11 cellular contexts compared by ENCODE assay signal in genomic region chr2:159609933-159610523, GRCh38. TPM values are rescaled to one million over a fixed set of nuclear protein-coding genes. Genes with fewer than 3 reads are reported as not detected.
DNase-seq lines count a peak whose midpoint lies in the region; ATAC-seq, FAIRE-seq and TF ChIP-seq lines count a peak whose summit lies in the region.
"Had no signal": no experiment of that assay in that cellular context is flagged by ENCODE, and none has a peak within 500 bp of the region (broad histone marks: within the 10 kb centered on the region; RNA-seq: fewer than 3 reads in every experiment).

No MANE protein-coding gene starts in this region.

- H3K4me2 ChIP-seq in K562 (ENCODE audit: insufficient read depth, low read length), result no peak overlapping the region

- CTCF ChIA-PET in A673 (lab: Charles Lee) (no interaction called here), K562 (lab: Yijun Ruan, JAX; ENCODE audit: low intra/inter-chr PET ratio) (no interaction called here)

- BruUV-seq in A673 (replicated peaks; lab: Mats Ljungman, UMichigan) (no TSS peak), K562 (replicated peaks; lab: Mats Ljungman, UMichigan) (no TSS peak)

- H2AFZ ChIP-seq in K562 (ENCODE audit: low read depth, low read length), result no peak overlapping the region

- intact Hi-C loops in A673 (cut with micrococcal nuclease; ENCODE audit: unreplicated experiment) (loop anchor here (10.0 kb wide), 1 partner anchor 325 kb away; the partner anchor contains the start of gene WDSUB1), K562 (cut with micrococcal nuclease) (loop anchor here (5.0 kb wide), 1 partner anchor 113 kb away; no protein-coding TSS in a partner anchor)

- POLR2A ChIA-PET in A673 (lab: Charles Lee; ENCODE audit: low non-redundant PET) (interaction anchor here (0.6 kb wide), 1 partner anchor 10 kb away, joined by 4 read pairs; no protein-coding TSS in a partner anchor), K562 (lab: Yijun Ruan, JAX) (interaction anchor here (0.6 to 3.7 kb wide), 8 partner anchors 9 to 387 kb away, joined by 3 to 13 read pairs (median 4); partner anchors contain the start of gene MARCHF7)

- peak overlapping the region; percentile 12 for H3K4me3 ChIP-seq in A673 (ENCODE audit: low read depth, low read length, poor library complexity, severe bottlenecking)
- no peak overlapping the region for H3K4me3 ChIP-seq in K562

- H3K27me3 ChIP-seq in A673 (replicated peaks; ENCODE audit: insufficient read depth, low read depth, low read length, poor library complexity) (no peaks in the 10 kb centered on the region), K562 (ENCODE audit: control insufficient read depth in 2 of 2, insufficient read depth in 2 of 2, low read length in 2 of 2) (no peaks in the 10 kb centered on the region)

- H3K9me3 ChIP-seq in A673 (ENCODE audit: low read depth, low read length, poor library complexity, severe bottlenecking) (no peaks in the 10 kb centered on the region), K562 (replicated peaks; ENCODE audit: control insufficient read depth, insufficient read depth, low read depth, low read length) (no peaks in the 10 kb centered on the region)

- 78% methylated on average over 4 of the region's 4 CpGs for WGBS in K562 (ENCODE audit: insufficient coverage, low coverage, missing lambda C conversion rate)

- peak; percentile 36 for FAIRE-seq in H54 (lab: Jason Lieb, UNC)
- no peak for FAIRE-seq in K562 (lab: Jason Lieb, UNC)

- no peak for TF ChIP-seq EP300 in K562 (IDR thresholded peaks at IDR 0.05; ENCODE audit: low read length)

- no peak overlapping the region for H3K9ac ChIP-seq in K562 (ENCODE audit: insufficient read depth in 1 of 2, low read depth in 2 of 2, low read length in 2 of 2)

- ATAC-seq in K562 (no peak), GM18520 (IDR thresholded peaks at IDR 0.05; ENCODE audit: unreplicated experiment) (no peak)
- ATAC-seq: activated CD8-positive, alpha-beta T cell treated with anti-CD3 and anti-CD28 coated beads, Interleukin-2, amount 10 ng/mL, durations not matched to agents 7 days and 5 days had no signal

- TF ChIP-seq POLR2A in H54 (IDR thresholded peaks at IDR 0.05; ENCODE audit: low read depth, low read length) (no peak), K562 (conservative IDR thresholded peaks at IDR 0.05) (no peak)

- in situ Hi-C loops in K562 (cut with MboI), result no loop called here

- H3K79me2 ChIP-seq in K562 (ENCODE audit: control insufficient read depth, insufficient read depth, low read length), result peaks cover 65% of the 10 kb centered on the region

- peak; percentile 67 for DNase-seq in A673 (ENCODE audit: low spot score)
- no peak for DNase-seq in H54 (ENCODE audit: insufficient read length, low spot score)
- DNase-seq in K562 (ENCODE audit: extremely low read depth in 1 of 4, low spot score in 3 of 4), result no peak
- peak; percentile 23 for DNase-seq in myocyte (ENCODE audit: low read depth)
- no peak for DNase-seq in SIG-M5 (lab: John Stamatoyannopoulos, UW)
- no peak for DNase-seq in activated CD4-positive, alpha-beta T cell treated with anti-CD3 and anti-CD28 coated beads, Interleukin-2, amount 50 U/mL, for 48 hours
- DNase-seq in NCI-H2029 (lab: John Stamatoyannopoulos, UW), result no peak
- DNase-seq: activated CD8-positive, alpha-beta T cell treated with anti-CD3 and anti-CD28 coated beads, Interleukin-2, amount 10 ng/mL, durations not matched to agents 7 days and 5 days; activated effector memory CD4-positive, alpha-beta T cell treated with Interleukin-2 at 50 U/mL for 16 hours; MV-4-11 had no signal

- peaks cover 52% of the 10 kb centered on the region for H3K4me1 ChIP-seq in A673 (ENCODE audit: insufficient read depth, low read length, poor library complexity, severe bottlenecking)
- peaks cover 0 to 14% of the 10 kb centered on the region in 2 experiments; a peak in 3 of 5 replicates for H3K4me1 ChIP-seq in K562 (replicated peaks in 1 of 2; ENCODE audit: control insufficient read depth in 2 of 2, insufficient read depth in 2 of 2, low read length in 2 of 2)

- TF ChIP-seq RAD21 in K562 (CRISPR knock-in tag; conservative IDR thresholded peaks at IDR 0.05 in 1 of 2, IDR thresholded peaks at IDR 0.05 in 1 of 2), result no peak

- no peaks in the 10 kb centered on the region for H3K9me1 ChIP-seq in K562 (ENCODE audit: control insufficient read depth, insufficient read depth, low read length)

- no peaks in the 10 kb centered on the region for H3K36me3 ChIP-seq in A673 (ENCODE audit: insufficient read depth, low read length, poor library complexity, severe bottlenecking)
- H3K36me3 ChIP-seq in K562 (ENCODE audit: control insufficient read depth, insufficient read depth, low read length), result no peaks in the 10 kb centered on the region

- H3K27ac ChIP-seq in A673 (ENCODE audit: low read depth, low read length, poor library complexity, severe bottlenecking) (peak overlapping the region; percentile 43), K562 (ENCODE audit: extremely low read depth, low read depth, low read length) (no peak overlapping the region)

- no peaks in the 10 kb centered on the region for H4K20me1 ChIP-seq in K562 (replicated peaks; ENCODE audit: control insufficient read depth, insufficient read depth, low read length)

- TF ChIP-seq CTCF in A673 (conservative IDR thresholded peaks at IDR 0.05; ENCODE audit: low read depth, low read length), result no peak
- no peak for TF ChIP-seq CTCF in K562 (IDR thresholded peaks at IDR 0.05 in 2 of 3, conservative IDR thresholded peaks at IDR 0.05 in 1 of 3; ENCODE audit: insufficient read depth in 2 of 3, low read depth in 1 of 3, low read length in 3 of 3)

TF ChIP-seq in K562, 482 proteins besides CTCF, POLR2A, EP300 and RAD21:
- TF ChIP-seq SAFB (IDR thresholded peaks at IDR 0.05; ENCODE audit: borderline replicate concordance, low read depth, low read length) (no peak), NCOR1 (IDR thresholded peaks at IDR 0.05) (no peak), MEIS2 (IDR thresholded peaks at IDR 0.05; ENCODE audit: partially characterized antibody) (peak; percentile 26), KDM1A (IDR thresholded peaks at IDR 0.05) (peak in 1 of 2 experiments; percentile 52; a peak in 1 of 4 replicates)
- TF ChIP-seq, protein P1, sequence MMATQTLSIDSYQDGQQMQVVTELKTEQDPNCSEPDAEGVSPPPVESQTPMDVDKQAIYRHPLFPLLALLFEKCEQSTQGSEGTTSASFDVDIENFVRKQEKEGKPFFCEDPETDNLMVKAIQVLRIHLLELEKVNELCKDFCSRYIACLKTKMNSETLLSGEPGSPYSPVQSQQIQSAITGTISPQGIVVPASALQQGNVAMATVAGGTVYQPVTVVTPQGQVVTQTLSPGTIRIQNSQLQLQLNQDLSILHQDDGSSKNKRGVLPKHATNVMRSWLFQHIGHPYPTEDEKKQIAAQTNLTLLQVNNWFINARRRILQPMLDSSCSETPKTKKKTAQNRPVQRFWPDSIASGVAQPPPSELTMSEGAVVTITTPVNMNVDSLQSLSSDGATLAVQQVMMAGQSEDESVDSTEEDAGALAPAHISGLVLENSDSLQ (IDR thresholded peaks at IDR 0.05), result peak; percentile 22; the same call in 1 of the 2 replicates

RNA-seq across cellular contexts. Expression of gene BAZ2B, which starts 6.3 kb away (rescaled TPM):
- total RNA-seq in A673 (2021), result 47.6 and 52.4 TPM in 2 replicates
- total RNA-seq in K562 (2011; cell fraction: chromatin; rRNA removed; ENCODE audit: low replicate concordance), result 47.7 and 122 TPM in 2 replicates
- total RNA-seq in K562 (2011; cell fraction: nucleolus; rRNA removed), result 18.2 and 25.5 TPM in 2 replicates
- total RNA-seq in K562 (2011; cell fraction: nucleoplasm; rRNA removed), result 38.1 and 47.5 TPM in 2 replicates
- total RNA-seq in K562 (2014; rRNA removed), result 15.1 and 16.2 TPM in 2 replicates
- total RNA-seq in K562 (2014; rRNA removed; fragmentation: Illumina TruSeq; extraction: Trizol), result 30.7 and 33.1 TPM in 2 replicates
- total RNA-seq in K562 (2015; rRNA removed; fragmentation: Illumina TruSeq; extraction: Trizol), result 38.6 and 39.4 TPM in 2 replicates
- total RNA-seq in K562 (2021), result 18.7 and 19.7 TPM in 2 replicates
- polyA plus RNA-seq in K562 (2011; rRNA removed), result 19.8 and 20.9 TPM in 2 replicates
- polyA plus RNA-seq in K562 (2011; cell fraction: cytosol; rRNA removed), result 7.0 and 11.9 TPM in 2 replicates
- polyA plus RNA-seq in K562 (2011; cell fraction: nucleus; rRNA removed), result 39.3 and 42.1 TPM in 2 replicates
- polyA plus RNA-seq in K562 (2012), result 11.6 and 14.6 TPM in 2 replicates
- 16.9 and 20.0 TPM in 2 replicates for polyA plus RNA-seq in K562 (2014; fragmentation: Illumina TruSeq; extraction: Trizol)
- polyA plus RNA-seq in K562 (2014; fragmentation: Nextera tagmentation; extraction: Ambion mirVana), result 1 to 10 TPM; 7.5 to 8.1 TPM
- polyA plus RNA-seq in K562 (2014; rRNA removed), result 14.2 and 21.4 TPM in 2 replicates
- 56.8 and 85.7 TPM in 2 replicates for polyA minus RNA-seq in K562 (2011; rRNA and poly(A)+ RNA removed)
- 13.4 and 18.4 TPM in 2 replicates for polyA minus RNA-seq in K562 (2011; cell fraction: cytosol; rRNA and poly(A)+ RNA removed)
- polyA minus RNA-seq in K562 (2011; cell fraction: nucleus; rRNA and poly(A)+ RNA removed), result 45.0 and 103 TPM in 2 replicates
- total RNA-seq in myocyte, result 66.8 and 67.7 TPM in 2 replicates
- 16.0 TPM for polyA plus RNA-seq in myocyte (2012)

Comparison
In these comparisons a context has a peak if more than half of its experiments do, and no peak if none do; other contexts are left out.
1. DNase-seq: peak in A673 (single experiment) and myocyte (single experiment); none in H54 (single experiment), K562 (0 of 4), SIG-M5 (single experiment), activated CD4-positive, alpha-beta T cell treated with anti-CD3 and anti-CD28 coated beads, Interleukin-2, amount 50 U/mL, for 48 hours (0 of 2) and NCI-H2029 (single experiment).